In genomic region chr3:30292192-30292893, GRCh38 we compare ENCODE assay signal across 16 cellular contexts.
DNase-seq lines count a peak whose midpoint lies in the region; ATAC-seq, FAIRE-seq and TF ChIP-seq lines count a peak whose summit lies in the region.
"Had no signal": no experiment of that assay in that cellular context is flagged by ENCODE, and none has a peak within 500 bp of the region (broad histone marks: within the 10 kb centered on the region; RNA-seq: fewer than 3 reads in every experiment).

No MANE protein-coding gene starts in this region.

- no peaks in the 10 kb centered on the region for H3K36me3 ChIP-seq in BLaER1
- no peaks in the 10 kb centered on the region for H3K36me3 ChIP-seq in keratinocyte (ENCODE audit: control insufficient read depth in 2 of 2, extremely low read depth in 1 of 2, insufficient read depth in 2 of 2, low read length in 2 of 2)
- H3K36me3 ChIP-seq: esophagus squamous epithelium had no signal

- H3K36me3 Mint-ChIP-seq in HFFc6 (ENCODE audit: low read depth), result no peaks in the 10 kb centered on the region; the same call in 1 of the 2 replicates
- H3K36me3 Mint-ChIP-seq in activated T-helper 17 cell treated with anti-CD3 and anti-CD28 coated beads, Interleukin-2, amount 50 U/mL, for 72 hours (ENCODE audit: low read depth), result no peaks in the 10 kb centered on the region
- H3K36me3 Mint-ChIP-seq: naive B cell had no signal

- H3K4me3 Mint-ChIP-seq in HFFc6, result no peak overlapping the region
- H3K4me3 Mint-ChIP-seq in activated T-helper 17 cell treated with anti-CD3 and anti-CD28 coated beads, Interleukin-2, amount 50 U/mL, for 72 hours, result no peak overlapping the region
- H3K4me3 Mint-ChIP-seq: central memory CD8-positive, alpha-beta T cell; naive B cell had no signal

- peak overlapping the region; percentile 13; the same call in 1 of the 2 replicates for H3K27ac Mint-ChIP-seq in HFFc6
- no peak overlapping the region for H3K27ac Mint-ChIP-seq in activated T-helper 17 cell treated with anti-CD3 and anti-CD28 coated beads, Interleukin-2, amount 50 U/mL, for 72 hours

- DNase-seq in HFFc6 (no peak), keratinocyte (ENCODE audit: low read depth, low spot score) (no peak), 8988T (no peak), NCI-H2196 treated with DMSO at 0.1 percent for 48 hours (lab: John Stamatoyannopoulos, UW; ENCODE audit: unreplicated experiment) (no peak), DMS79 (lab: John Stamatoyannopoulos, UW) (no peak)
- DNase-seq in NK-92 treated with Interleukin-12 subunit alpha and Interleukin-12 subunit beta, amount 100 ng/mL, for 24 hours (lab: John Stamatoyannopoulos, UW), result no peak
- DNase-seq: activated CD4-positive, alpha-beta T cell treated with anti-CD3 and anti-CD28 coated beads, Interleukin-2, amount 50 U/mL, for 1 hour; COR-L47; esophagus squamous epithelium; MV-4-11; naive B cell; NCI-H524 treated with DMSO at 0.1 percent for 48 hours had no signal

- no peaks in the 10 kb centered on the region for H3K9me3 Mint-ChIP-seq in HFFc6
- H3K9me3 Mint-ChIP-seq in activated T-helper 17 cell treated with anti-CD3 and anti-CD28 coated beads, Interleukin-2, amount 50 U/mL, for 72 hours, result no peaks in the 10 kb centered on the region
- H3K9me3 Mint-ChIP-seq: central memory CD8-positive, alpha-beta T cell; naive B cell had no signal

- H3K27me3 Mint-ChIP-seq in HFFc6 (ENCODE audit: insufficient read depth), result no peaks in the 10 kb centered on the region
- H3K27me3 Mint-ChIP-seq in activated T-helper 17 cell treated with anti-CD3 and anti-CD28 coated beads, Interleukin-2, amount 50 U/mL, for 72 hours, result peaks cover 6% of the 10 kb centered on the region
- H3K27me3 Mint-ChIP-seq: central memory CD8-positive, alpha-beta T cell; naive B cell had no signal

- H4K20me1 ChIP-seq in BLaER1 (no peaks in the 10 kb centered on the region), keratinocyte (ENCODE audit: control insufficient read depth, extremely low read depth, insufficient read depth, low read length) (no peaks in the 10 kb centered on the region)

- H3K4me1 ChIP-seq in BLaER1 (peaks cover 38% of the 10 kb centered on the region), keratinocyte (ENCODE audit: control insufficient read depth, extremely low read depth, insufficient read depth, low read length) (peaks cover 19% of the 10 kb centered on the region)

- FAIRE-seq in keratinocyte (lab: Jason Lieb, UNC), result peak; percentile 71

- dilution Hi-C loops in keratinocyte (cut with MboI; ENCODE audit: extremely low pct_ligation_motif_present, low sequenced_read_pairs), result no loop called here

- no peak overlapping the region for H3K4me3 ChIP-seq in BLaER1
- no peak overlapping the region for H3K4me3 ChIP-seq in keratinocyte (ENCODE audit: control insufficient read depth in 2 of 3, extremely low read depth in 1 of 3, insufficient read depth in 2 of 3, low read depth in 1 of 3, low read length in 3 of 3)
- H3K4me3 ChIP-seq: esophagus squamous epithelium had no signal

- H3K79me2 ChIP-seq in keratinocyte (ENCODE audit: control insufficient read depth, insufficient read depth, low read length), result no peaks in the 10 kb centered on the region

- no peaks in the 10 kb centered on the region for H3K9me1 ChIP-seq in keratinocyte (ENCODE audit: control insufficient read depth, extremely low read depth, insufficient read depth, low read length)

- 0 out of 2 replicates have a peak overlapping the region, but pooled peaks have one; percentile 25 for H3K27ac ChIP-seq in BLaER1
- peak overlapping the region; percentile 38 for H3K27ac ChIP-seq in keratinocyte (ENCODE audit: control insufficient read depth, insufficient read depth, low read length)

- H2AFZ ChIP-seq in keratinocyte (ENCODE audit: control insufficient read depth, low read length), result peak overlapping the region; percentile 56

- H3K9ac ChIP-seq in BLaER1, result no peak overlapping the region
- no peak overlapping the region for H3K9ac ChIP-seq in keratinocyte (ENCODE audit: control insufficient read depth, extremely low read depth, insufficient read depth, low read length)

- TF ChIP-seq CTCF in HFFc6 (IDR thresholded peaks at IDR 0.05) (no peak), keratinocyte (optimal IDR thresholded peaks at IDR 0.05 in 1 of 3, IDR thresholded peaks at IDR 0.05 in 1 of 3, conservative IDR thresholded peaks at IDR 0.05 in 1 of 3; ENCODE audit: extremely low read depth in 1 of 3, insufficient read depth in 2 of 3, low read length in 3 of 3) (no peak)

- H3K4me2 ChIP-seq in BLaER1, result peak overlapping the region; percentile 41
- H3K4me2 ChIP-seq in keratinocyte (ENCODE audit: control insufficient read depth, extremely low read depth, insufficient read depth, low read depth, low read length), result no peak overlapping the region

- H3K9me3 ChIP-seq in BLaER1, result no peaks in the 10 kb centered on the region
- H3K9me3 ChIP-seq in keratinocyte (ENCODE audit: control insufficient read depth, low read depth, low read length), result no peaks in the 10 kb centered on the region
- H3K9me3 ChIP-seq: esophagus squamous epithelium had no signal

- peak; percentile 73 for ATAC-seq in activated T-helper 17 cell treated with anti-CD3 and anti-CD28 coated beads, Interleukin-2, amount 50 U/mL, for 72 hours (replicated peaks)
- ATAC-seq: sciatic nerve had no signal

- H3K4me1 Mint-ChIP-seq in HFFc6 (ENCODE audit: low read depth), result peaks cover 78% of the 10 kb centered on the region
- no peaks in the 10 kb centered on the region for H3K4me1 Mint-ChIP-seq in activated T-helper 17 cell treated with anti-CD3 and anti-CD28 coated beads, Interleukin-2, amount 50 U/mL, for 72 hours

- no peaks in the 10 kb centered on the region for H3K27me3 ChIP-seq in BLaER1
- H3K27me3 ChIP-seq in keratinocyte (ENCODE audit: control insufficient read depth, extremely low read depth, insufficient read depth, low read length), result no peaks in the 10 kb centered on the region
- H3K27me3 ChIP-seq: esophagus squamous epithelium had no signal
